8 cellular contexts compared by ENCODE assay signal in genomic region chr7:112452102-112452888, GRCh38. TPM values are rescaled to one million over a fixed set of nuclear protein-coding genes. Genes with fewer than 3 reads are reported as not detected.
DNase-seq lines count a peak whose midpoint lies in the region; ATAC-seq, FAIRE-seq and TF ChIP-seq lines count a peak whose summit lies in the region.

No MANE protein-coding gene starts in this region.

- no peak overlapping the region for H4K91ac ChIP-seq in mesenchymal stem cell (ENCODE audit: low read length)

- H3K23ac ChIP-seq in mesenchymal stem cell (ENCODE audit: low read length in 2 of 2), result no peak overlapping the region

- no peaks in the 10 kb centered on the region for H3K9me3 Mint-ChIP-seq in effector memory CD8-positive, alpha-beta T cell

- WGBS in mesenchymal stem cell, result 12% methylated on average over 3 of the region's 7 CpGs
- 18% methylated on average over 7 of the region's 7 CpGs for WGBS in urinary bladder

- H3K36me3 Mint-ChIP-seq in effector memory CD8-positive, alpha-beta T cell (ENCODE audit: insufficient read depth), result peaks cover 46% of the 10 kb centered on the region

- H3K4me3 ChIP-seq in AG10803 (ENCODE audit: low read length), result peak overlapping the region; percentile 95
- peak overlapping the region; percentile 87 for H3K4me3 ChIP-seq in SJSA1
- peak overlapping the region; percentile 34 to 95 for H3K4me3 ChIP-seq in mesenchymal stem cell (ENCODE audit: insufficient read depth in 1 of 2, low read depth in 1 of 2, low read length in 2 of 2)
- peak overlapping the region; percentile 5 for H3K4me3 ChIP-seq in urinary bladder (ENCODE audit: low read depth, low read length)

- FAIRE-seq in HTR-8/SVneo (lab: Jason Lieb, UNC), result no peak

- H3K18ac ChIP-seq in mesenchymal stem cell (ENCODE audit: low read depth in 1 of 2, low read length in 2 of 2), result no peak overlapping the region

- DNase-seq in AG10803 (ENCODE audit: low read depth), result peak; percentile 81
- DNase-seq in GM13976 (ENCODE audit: low spot score), result peak; percentile 34
- DNase-seq in SJSA1 (ENCODE audit: low read depth in 1 of 2, low spot score in 2 of 2), result peak in 1 of 2 experiments; percentile 36
- no peak for DNase-seq in effector memory CD8-positive, alpha-beta T cell
- peak; percentile 88 for DNase-seq in mesenchymal stem cell
- no peak for DNase-seq in NCI-H1436 treated with DMSO at 0.1 percent for 48 hours (lab: John Stamatoyannopoulos, UW)
- no peak for DNase-seq in HTR-8/SVneo (ENCODE audit: insufficient read length, low spot score)

- H2AFZ ChIP-seq in mesenchymal stem cell (ENCODE audit: low read depth, low read length), result no peak overlapping the region

- H3K4me1 Mint-ChIP-seq in effector memory CD8-positive, alpha-beta T cell (ENCODE audit: low read depth in 2 of 2), result peaks cover 20 to 21% of the 10 kb centered on the region in 2 donors

- H3K27me3 Mint-ChIP-seq in effector memory CD8-positive, alpha-beta T cell, result no peaks in the 10 kb centered on the region

- H3K4me1 ChIP-seq in SJSA1 (replicated peaks) (peaks cover 17% of the 10 kb centered on the region), mesenchymal stem cell (ENCODE audit: control insufficient read depth, insufficient read depth, low read depth, low read length) (peaks cover 3% of the 10 kb centered on the region), urinary bladder (ENCODE audit: insufficient read depth) (no peaks in the 10 kb centered on the region)

- H2AK5ac ChIP-seq in mesenchymal stem cell (ENCODE audit: low read length, severe bottlenecking), result no peak overlapping the region

- H3K4ac ChIP-seq in mesenchymal stem cell (ENCODE audit: low read depth in 1 of 2, low read length in 2 of 2), result no peak overlapping the region

- no peaks in the 10 kb centered on the region for H3K79me1 ChIP-seq in mesenchymal stem cell (replicated peaks; ENCODE audit: low read length, poor library complexity, severe bottlenecking)

- in situ Hi-C loops in GM13976 (cut with MboI; ENCODE audit: low sequenced_read_pairs, unreplicated experiment), result no loop called here

- H3K14ac ChIP-seq in mesenchymal stem cell (ENCODE audit: low read length in 2 of 2), result no peak overlapping the region

- H3K9me3 ChIP-seq in SJSA1 (replicated peaks) (no peaks in the 10 kb centered on the region), mesenchymal stem cell (ENCODE audit: control insufficient read depth, low read length) (no peaks in the 10 kb centered on the region)

- H3K4me3 Mint-ChIP-seq in effector memory CD8-positive, alpha-beta T cell, result peak overlapping the region; percentile 96 to 97

- H3K27ac ChIP-seq in SJSA1 (no peak overlapping the region), mesenchymal stem cell (ENCODE audit: low read length, poor library complexity, severe bottlenecking) (peak overlapping the region; percentile 48), urinary bladder (ENCODE audit: low read depth) (peak overlapping the region; percentile 68)

- peaks cover 34% of the 10 kb centered on the region for H3K36me3 ChIP-seq in SJSA1
- peaks cover 0 to 21% of the 10 kb centered on the region in 2 experiments for H3K36me3 ChIP-seq in mesenchymal stem cell (ENCODE audit: control insufficient read depth in 1 of 2, insufficient read depth in 2 of 2, low read depth in 1 of 2, low read length in 2 of 2)
- H3K36me3 ChIP-seq in urinary bladder (ENCODE audit: insufficient read depth), result peaks cover 2% of the 10 kb centered on the region

- H2BK12ac ChIP-seq in mesenchymal stem cell (ENCODE audit: low read length in 2 of 2), result no peak overlapping the region

- H3K27me3 ChIP-seq in SJSA1 (replicated peaks) (no peaks in the 10 kb centered on the region), mesenchymal stem cell (ENCODE audit: control insufficient read depth in 1 of 2, insufficient read depth in 1 of 2, low read length in 2 of 2) (no peaks in the 10 kb centered on the region)

- peak overlapping the region; percentile 99 for H3K9ac ChIP-seq in mesenchymal stem cell (ENCODE audit: low read length)

- H2BK120ac ChIP-seq in mesenchymal stem cell (ENCODE audit: low read depth, low read length), result no peak overlapping the region

- peak overlapping the region; percentile 98 to 100 for H3K27ac Mint-ChIP-seq in effector memory CD8-positive, alpha-beta T cell

- no peak overlapping the region for H4K8ac ChIP-seq in mesenchymal stem cell (ENCODE audit: low read length)

- TF ChIP-seq CTCF in AG10803 (conservative IDR thresholded peaks at IDR 0.05; ENCODE audit: low read length), result peak; percentile 45
- peak; percentile 3 for TF ChIP-seq CTCF in GM13976 (IDR thresholded peaks at IDR 0.05; ENCODE audit: borderline replicate concordance, control extremely low read depth, extremely low read depth, insufficient read depth, missing control alignments)

- H2BK15ac ChIP-seq in mesenchymal stem cell (ENCODE audit: low read depth, poor library complexity, severe bottlenecking), result no peak overlapping the region

- no peak overlapping the region for H2BK5ac ChIP-seq in mesenchymal stem cell (ENCODE audit: low read depth, low read length, poor library complexity, severe bottlenecking)

- ATAC-seq in effector memory CD8-positive, alpha-beta T cell (replicated peaks), result no peak

- peak overlapping the region; percentile 60 for H3K4me2 ChIP-seq in mesenchymal stem cell (ENCODE audit: low read length, poor library complexity, severe bottlenecking)

RNA-seq across cellular contexts. Expression of gene IFRD1, which starts 2.0 kb away (rescaled TPM):
- 86.7 and 89.6 TPM in 2 replicates for total RNA-seq in SJSA1 (2014; rRNA removed; shearing (Covaris generic))
- polyA plus RNA-seq in mesenchymal stem cell (2013, experiment 1 of 2), result 25.6 TPM
- polyA plus RNA-seq in mesenchymal stem cell (2013, experiment 2 of 2), result 26.0 TPM
- total RNA-seq in urinary bladder, result 49.0 TPM
- 30.8 TPM for polyA plus RNA-seq in urinary bladder

RNA-seq across cellular contexts. Expression of gene LSMEM1, which starts 28.5 kb away (rescaled TPM):
- total RNA-seq in SJSA1 (2014; rRNA removed; shearing (Covaris generic)), result 0.09 and 0.39 TPM in 2 replicates
- polyA plus RNA-seq in mesenchymal stem cell (2013, experiment 1 of 2), result 0.50 TPM
- 1.0 TPM for polyA plus RNA-seq in mesenchymal stem cell (2013, experiment 2 of 2)
- total RNA-seq in urinary bladder, result 2.0 TPM
- 0.79 TPM for polyA plus RNA-seq in urinary bladder

Comparison
In these comparisons a context has a peak if more than half of its experiments do, and no peak if none do; other contexts are left out.
1. DNase-seq: peak in AG10803 (single experiment), GM13976 (single experiment) and mesenchymal stem cell (single experiment); none in effector memory CD8-positive, alpha-beta T cell (0 of 3), NCI-H1436 treated with DMSO at 0.1 percent for 48 hours (single experiment) and HTR-8/SVneo (single experiment).
2. H3K4me3 ChIP-seq: peak in every context shown above with its lines; median percentile 95 in AG10803; 87 in SJSA1; 64 in mesenchymal stem cell; 5 in urinary bladder.